1 cellular context compared by ENCODE assay signal in genomic region chr18:69947361-69948106, GRCh38.
TF ChIP-seq lines count a peak whose summit lies in the region.

TSS of gene CD226 (minus strand) at chr18:69947873. CDS start at chr18:69947406, 467 bp downstream.

TF ChIP-seq in GM23338, 12 proteins besides CTCF, POLR2A, EP300 and RAD21 (continued from another document):
- TF ChIP-seq, protein P1, sequence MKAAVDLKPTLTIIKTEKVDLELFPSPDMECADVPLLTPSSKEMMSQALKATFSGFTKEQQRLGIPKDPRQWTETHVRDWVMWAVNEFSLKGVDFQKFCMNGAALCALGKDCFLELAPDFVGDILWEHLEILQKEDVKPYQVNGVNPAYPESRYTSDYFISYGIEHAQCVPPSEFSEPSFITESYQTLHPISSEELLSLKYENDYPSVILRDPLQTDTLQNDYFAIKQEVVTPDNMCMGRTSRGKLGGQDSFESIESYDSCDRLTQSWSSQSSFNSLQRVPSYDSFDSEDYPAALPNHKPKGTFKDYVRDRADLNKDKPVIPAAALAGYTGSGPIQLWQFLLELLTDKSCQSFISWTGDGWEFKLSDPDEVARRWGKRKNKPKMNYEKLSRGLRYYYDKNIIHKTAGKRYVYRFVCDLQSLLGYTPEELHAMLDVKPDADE (IDR thresholded peaks at IDR 0.05) = no peak
- TF ChIP-seq STAT1 (IDR thresholded peaks at IDR 0.05; ENCODE audit: unreplicated experiment) (no peak), POLR2AphosphoS5 (IDR thresholded peaks at IDR 0.05; ENCODE audit: low read depth) (no peak)
